8 cellular contexts compared by ENCODE assay signal in genomic region chr6:126180585-126180984, GRCh38.
DNase-seq lines count a peak whose midpoint lies in the region; ATAC-seq and TF ChIP-seq lines count a peak whose summit lies in the region.

No MANE protein-coding gene starts in this region.

- H3K4me3 ChIP-seq in fibroblast of the aortic adventitia (ENCODE audit: low read depth, low read length) (no peak overlapping the region), OCI-LY7 (ENCODE audit: low read depth, low read length, poor library complexity, severe bottlenecking) (no peak overlapping the region), ascending aorta (no peak overlapping the region), dorsolateral prefrontal cortex (no peak overlapping the region)

- CTCF ChIA-PET in OCI-LY7 (lab: Charles Lee; ENCODE audit: unreplicated experiment), result no interaction called here

- no peaks in the 10 kb centered on the region for H3K9me3 ChIP-seq in OCI-LY7 (ENCODE audit: low read length)
- no peaks in the 10 kb centered on the region for H3K9me3 ChIP-seq in ascending aorta

- H2AFZ ChIP-seq in OCI-LY7 (ENCODE audit: low read length), result no peak overlapping the region

- TF ChIP-seq CTCF in fibroblast of the aortic adventitia (IDR thresholded peaks at IDR 0.05; ENCODE audit: insufficient read depth, low read length) (no peak), OCI-LY7 (conservative IDR thresholded peaks at IDR 0.05; ENCODE audit: low read length) (no peak), ascending aorta (IDR thresholded peaks at IDR 0.05) (no peak), dorsolateral prefrontal cortex (IDR thresholded peaks at IDR 0.05 in 54 of 56, conservative IDR thresholded peaks at IDR 0.05 in 2 of 56; ENCODE audit: low read depth in 1 of 56, partially characterized antibody in 56 of 56) (no peak)

- intact Hi-C loops in OCI-LY7 (cut with micrococcal nuclease; ENCODE audit: unreplicated experiment), result no loop called here
- intact Hi-C loops in ascending aorta (cut with DNase I), result no loop called here
- intact Hi-C loops in dorsolateral prefrontal cortex (cut with DNase I), result no loop called here

- H3K27ac ChIP-seq in OCI-LY7 (ENCODE audit: low read depth, low read length, poor library complexity, severe bottlenecking) (no peak overlapping the region), ascending aorta (peak overlapping the region in 1 of 2 donors; percentile 26), dorsolateral prefrontal cortex (no peak overlapping the region)

- no peaks in the 10 kb centered on the region for H3K79me2 ChIP-seq in OCI-LY7 (ENCODE audit: insufficient read depth, low read depth, low read length)

- ATAC-seq in GM21717 (IDR thresholded peaks at IDR 0.05; ENCODE audit: unreplicated experiment), result peak; percentile 70

- BruUV-seq in OCI-LY7 (replicated peaks; lab: Mats Ljungman, UMichigan), result no TSS peak

- no peaks in the 10 kb centered on the region for H3K36me3 ChIP-seq in OCI-LY7 (ENCODE audit: insufficient read depth, low read length)
- no peaks in the 10 kb centered on the region for H3K36me3 ChIP-seq in ascending aorta

- H3K4me1 ChIP-seq in OCI-LY7 (ENCODE audit: insufficient read depth, low read length, poor library complexity, severe bottlenecking) (no peaks in the 10 kb centered on the region), ascending aorta (peaks cover 0 to 11% of the 10 kb centered on the region in 2 donors)

- no peak overlapping the region for H3K4me2 ChIP-seq in OCI-LY7 (ENCODE audit: low read length)

- no peaks in the 10 kb centered on the region for H3K27me3 ChIP-seq in ascending aorta
- no peaks in the 10 kb centered on the region for H3K27me3 ChIP-seq in dorsolateral prefrontal cortex

- H3K9me2 ChIP-seq in OCI-LY7 (ENCODE audit: insufficient read depth, low read length), result no peaks in the 10 kb centered on the region

- no peaks in the 10 kb centered on the region for H4K20me1 ChIP-seq in OCI-LY7 (ENCODE audit: insufficient read depth, low read length)

- POLR2A ChIA-PET in OCI-LY7 (lab: Charles Lee), result no interaction called here

- DNase-seq in AG20443 (ENCODE audit: low spot score) (peak; percentile 47), NCI-H69 (lab: John Stamatoyannopoulos, UW) (peak; percentile 77), fibroblast of the aortic adventitia (ENCODE audit: low read depth) (peak; percentile 90), OCI-LY7 (ENCODE audit: low spot score) (no peak), ascending aorta (ENCODE audit: low spot score in 2 of 2) (no peak), DMS 273 treated with DMSO at 0.1 percent for 48 hours (lab: John Stamatoyannopoulos, UW) (no peak), dorsolateral prefrontal cortex (no peak)

Comparison
In these comparisons a context has a peak if more than half of its experiments do, and no peak if none do; other contexts are left out.
1. DNase-seq: peak in AG20443 (single experiment), NCI-H69 (single experiment) and fibroblast of the aortic adventitia (single experiment); none in OCI-LY7 (single experiment), ascending aorta (0 of 2), DMS 273 treated with DMSO at 0.1 percent for 48 hours (single experiment) and dorsolateral prefrontal cortex (0 of 10).